ENCODE assay signal across 39 cellular contexts in the genomic region with DNA sequence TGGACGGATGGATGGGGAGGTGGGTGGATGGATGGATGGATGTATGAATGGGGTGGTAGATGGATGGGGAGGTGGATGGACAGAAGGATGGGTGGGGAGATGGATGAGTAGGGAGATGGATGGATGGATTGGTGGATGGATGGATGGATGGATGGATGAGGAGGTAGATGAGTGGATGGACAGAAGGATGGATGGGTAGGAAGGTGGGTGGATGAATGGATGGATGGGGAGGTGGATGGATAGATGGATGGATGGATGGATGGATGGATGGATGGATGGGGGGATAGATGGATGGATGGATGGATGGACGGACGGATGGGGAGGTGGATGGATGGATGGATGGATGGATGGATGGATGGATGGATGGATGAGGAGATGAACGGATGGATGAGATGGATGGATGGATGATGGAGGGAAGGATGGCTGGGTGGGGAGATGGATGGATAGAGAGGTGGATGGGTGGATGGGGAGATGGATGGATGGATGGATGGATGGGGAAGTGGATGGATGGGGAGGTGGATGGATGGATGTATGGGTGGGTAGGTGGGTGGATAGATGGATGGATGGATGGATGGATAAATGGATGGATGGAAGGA. TPM values are rescaled to one million over a fixed set of nuclear protein-coding genes. Genes with fewer than 3 reads are reported as not detected.
"Had no signal": no experiment of that assay in that cellular context is flagged by ENCODE, and none has a peak within 500 bp of the region (broad histone marks: within the 10 kb centered on the region; RNA-seq: fewer than 3 reads in every experiment).

No MANE protein-coding gene starts in this region.

- H3K4me3 ChIP-seq: adrenal gland, body of pancreas, esophagus squamous epithelium, gastroesophageal sphincter had no signal

- H3K27me3 ChIP-seq: adrenal gland, body of pancreas had no signal

- H3K36me3 ChIP-seq: esophagus squamous epithelium, gastroesophageal sphincter had no signal

- DNase-seq: activated CD4-positive, alpha-beta memory T cell treated with anti-CD3 and anti-CD28 coated beads for 36 hours; activated CD4-positive, alpha-beta T cell treated with anti-CD3 and anti-CD28 coated beads for 36 hours; activated CD4-positive, alpha-beta T cell treated with anti-CD3 and anti-CD28 coated beads, Interleukin-2, amount 10 ng/mL, durations not matched to agents 24 days and 14 days; activated CD4-positive, CD25-positive, alpha-beta regulatory T cell; activated CD4-positive, CD25-positive, alpha-beta regulatory T cell treated with anti-CD3 and anti-CD28 coated beads, Interleukin-2, amount 50 U/mL, for 72 hours; activated CD8-positive, alpha-beta memory T cell treated with anti-CD3 and anti-CD28 coated beads, Interleukin-2, amount 10 ng/mL, durations not matched to agents 7 days and 5 days; activated CD8-positive, alpha-beta memory T cell treated with anti-CD3 and anti-CD28 coated beads, Interleukin-2, amount 50 U/mL, for 4 hours; activated CD8-positive, alpha-beta T cell treated with anti-CD3 and anti-CD28 coated beads, Interleukin-2, amount 10 ng/mL, durations not matched to agents 7 days and 5 days; activated effector memory CD4-positive, alpha-beta T cell treated with anti-CD3 and anti-CD28 coated beads, Interleukin-2, amount 50 U/mL, for 16 hours; activated naive CD4-positive, alpha-beta T cell treated with anti-CD3 and anti-CD28 coated beads for 36 hours; activated naive CD8-positive, alpha-beta T cell treated with anti-CD3 and anti-CD28 coated beads for 36 hours; activated naive CD8-positive, alpha-beta T cell treated with anti-CD3 and anti-CD28 coated beads, Interleukin-2, amount 50 U/mL, for 24 hours; activated T-cell treated with anti-CD3 and anti-CD28 coated beads, Interleukin-2, amount 50 U/mL, for 1 hour; activated T-cell treated with anti-CD3 and anti-CD28 coated beads, Interleukin-2, amount 50 U/mL, for 48 hours; adrenal gland; amygdala; aorta; body of pancreas; caudate nucleus; cortex of kidney; dermis blood vessel endothelial cell; effector CD4-positive, alpha-beta T cell; effector memory CD8-positive, alpha-beta T cell; esophagus squamous epithelium; foreskin melanocyte; T-helper 2 cell had no signal

- FAIRE-seq: colon, endometrium, endothelial cell of umbilical vein had no signal

- H3K9me3 ChIP-seq: adrenal gland, body of pancreas, esophagus squamous epithelium, gastroesophageal sphincter had no signal

- H3K27ac ChIP-seq: adrenal gland, body of pancreas, epithelial cell of prostate, esophagus squamous epithelium, gastroesophageal sphincter had no signal

RNA-seq across cellular contexts. Expression of gene EEF1A2, which starts 7.2 kb away (rescaled TPM):
- total RNA-seq: activated CD8-positive, alpha-beta T cell treated with anti-CD3 and anti-CD28 coated beads, Interleukin-2, amount 10 ng/mL, durations not matched to agents 7 days and 5 days had no signal

RNA-seq across cellular contexts. Expression of gene KCNQ2, which starts 19.3 kb away (rescaled TPM):
- total RNA-seq: activated CD4-positive, alpha-beta memory T cell treated with anti-CD3 and anti-CD28 coated beads for 36 hours; activated CD4-positive, alpha-beta T cell treated with anti-CD3 and anti-CD28 coated beads for 36 hours; activated CD4-positive, alpha-beta T cell treated with anti-CD3 and anti-CD28 coated beads, Interleukin-2, amount 10 ng/mL, durations not matched to agents 24 days and 14 days; activated CD8-positive, alpha-beta memory T cell treated with anti-CD3 and anti-CD28 coated beads for 36 hours; activated CD8-positive, alpha-beta T cell treated with anti-CD3 and anti-CD28 coated beads, Interleukin-2, amount 10 ng/mL, durations not matched to agents 7 days and 5 days; activated naive CD4-positive, alpha-beta T cell treated with anti-CD3 and anti-CD28 coated beads for 36 hours; activated T-helper 1 cell treated with anti-CD3 and anti-CD28 coated beads, Interleukin-12 subunit alpha, Interleukin-12 subunit beta, Interleukin-2, Interleukin-4 antibody, amounts not matched to agents 30 ng/mL and 10 ng/mL and 1 ng/mL, durations not matched to agents 14 hours and 24 hours and 36 hours; activated T-helper 2 cell treated with anti-CD3 and anti-CD28 coated beads, Interferon-gamma antibody, Interleukin-2, Interleukin-4, amounts not matched to agents 10 μg/mL and 5 μg/mL and 100 μg/mL, durations not matched to agents 14 hours and 24 hours and 36 hours; aorta; chondrocyte; dermis blood vessel endothelial cell; endothelial cell of umbilical vein; esophagus squamous epithelium; fibroblast of lung; fibroblast of villous mesenchyme; glomerular endothelial cell; T-helper 1 cell treated with Interleukin-12 subunit alpha and Interleukin-12 subunit beta and Interleukin-4 antibody, amounts not matched to agents 30 ng/mL and 1 ng/mL, for 36 hours had no signal
- polyA plus RNA-seq: aorta, endothelial cell of umbilical vein, fibroblast of lung had no signal

RNA-seq across cellular contexts. Expression of gene PTK6, which starts 45.4 kb away (rescaled TPM):
- total RNA-seq: chondrocyte, glomerular endothelial cell had no signal
- polyA plus RNA-seq: endothelial cell of umbilical vein, fibroblast of lung had no signal

RNA-seq across cellular contexts. Expression of gene SRMS, which starts 55.8 kb away (rescaled TPM):
- total RNA-seq: activated CD4-positive, alpha-beta memory T cell treated with anti-CD3 and anti-CD28 coated beads for 36 hours; activated CD4-positive, alpha-beta T cell treated with anti-CD3 and anti-CD28 coated beads for 36 hours; activated CD4-positive, alpha-beta T cell treated with anti-CD3 and anti-CD28 coated beads, Interleukin-2, amount 10 ng/mL, durations not matched to agents 24 days and 14 days; activated CD8-positive, alpha-beta memory T cell treated with anti-CD3 and anti-CD28 coated beads for 36 hours; activated CD8-positive, alpha-beta memory T cell treated with anti-CD3 and anti-CD28 coated beads, Interleukin-2, amount 10 ng/mL, durations not matched to agents 7 days and 5 days; activated CD8-positive, alpha-beta T cell treated with anti-CD3 and anti-CD28 coated beads, Interleukin-2, amount 10 ng/mL, durations not matched to agents 7 days and 5 days; activated naive CD4-positive, alpha-beta T cell treated with anti-CD3 and anti-CD28 coated beads for 36 hours; activated naive CD8-positive, alpha-beta T cell treated with anti-CD3 and anti-CD28 coated beads for 36 hours; activated T-helper 1 cell treated with anti-CD3 and anti-CD28 coated beads, Interleukin-12 subunit alpha, Interleukin-12 subunit beta, Interleukin-2, Interleukin-4 antibody, amounts not matched to agents 30 ng/mL and 10 ng/mL and 1 ng/mL, durations not matched to agents 14 hours and 24 hours and 36 hours; activated T-helper 2 cell treated with anti-CD3 and anti-CD28 coated beads, Interferon-gamma antibody, Interleukin-2, Interleukin-4, amounts not matched to agents 10 μg/mL and 5 μg/mL and 100 μg/mL, durations not matched to agents 14 hours and 24 hours and 36 hours; adrenal gland; aorta; body of pancreas; chondrocyte; dermis blood vessel endothelial cell; endothelial cell of umbilical vein; esophagus squamous epithelium; fibroblast of lung; fibroblast of villous mesenchyme; gastroesophageal sphincter; glomerular endothelial cell; T-helper 1 cell treated with Interleukin-12 subunit alpha and Interleukin-12 subunit beta and Interleukin-4 antibody, amounts not matched to agents 30 ng/mL and 1 ng/mL, for 36 hours had no signal
- polyA plus RNA-seq: adrenal gland, aorta, endothelial cell of umbilical vein, fibroblast of lung had no signal
